Comparison of ENCODE assay signal across 1 cellular context in the genomic region with DNA sequence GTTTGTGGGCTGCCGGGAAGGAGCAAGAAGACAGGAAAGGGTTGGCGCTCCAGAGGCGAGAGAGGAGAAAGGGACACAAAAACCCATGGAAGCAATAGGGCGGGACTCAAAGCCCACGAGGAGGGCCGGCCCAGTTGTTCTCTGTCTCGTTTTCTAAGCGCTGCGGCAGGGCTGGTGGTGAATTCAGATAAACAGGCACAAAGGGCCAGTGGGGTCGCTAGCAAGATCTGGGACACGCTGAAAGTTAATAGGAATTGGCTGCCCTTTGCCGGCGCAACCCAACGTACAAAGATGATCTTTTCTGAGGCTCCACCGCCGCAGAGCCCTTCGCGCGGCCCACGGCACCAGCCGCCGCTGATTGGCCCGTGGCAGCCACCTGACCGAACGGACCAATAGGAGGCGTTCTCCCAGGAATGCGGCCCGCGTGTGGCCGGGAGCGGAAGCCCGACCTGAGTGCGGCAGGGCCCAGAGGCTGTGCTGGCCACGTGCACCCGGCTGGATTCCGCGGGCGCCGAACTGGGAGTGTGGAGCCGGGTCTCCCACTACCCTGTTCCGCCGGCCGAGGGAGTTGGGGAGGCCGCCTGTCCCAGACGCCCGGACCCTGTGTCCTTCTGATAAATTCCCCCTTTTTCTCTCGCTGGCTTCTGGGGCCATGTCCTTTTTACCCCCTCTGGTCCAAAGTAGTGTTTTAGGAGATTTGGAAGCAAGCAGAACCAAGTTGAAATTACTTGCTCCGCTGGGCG.
TF ChIP-seq lines count a peak whose summit lies in the region.

No MANE protein-coding gene starts in this region.

TF ChIP-seq in A549, 52 proteins besides CTCF, POLR2A, EP300 and RAD21 (continued from another document):
- TF ChIP-seq, protein P1, sequence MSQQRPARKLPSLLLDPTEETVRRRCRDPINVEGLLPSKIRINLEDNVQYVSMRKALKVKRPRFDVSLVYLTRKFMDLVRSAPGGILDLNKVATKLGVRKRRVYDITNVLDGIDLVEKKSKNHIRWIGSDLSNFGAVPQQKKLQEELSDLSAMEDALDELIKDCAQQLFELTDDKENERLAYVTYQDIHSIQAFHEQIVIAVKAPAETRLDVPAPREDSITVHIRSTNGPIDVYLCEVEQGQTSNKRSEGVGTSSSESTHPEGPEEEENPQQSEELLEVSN (IDR thresholded peaks at IDR 0.05; ENCODE audit: borderline replicate concordance, low read depth): peak; percentile 45; the same call in 1 of the 2 replicates
- TF ChIP-seq MAFK (IDR thresholded peaks at IDR 0.05; ENCODE audit: partially characterized antibody): no peak
